ENCODE assay signal across 9 cellular contexts in genomic region chr11:118263694-118264567, GRCh38. TPM values are rescaled to one million over a fixed set of nuclear protein-coding genes. Genes with fewer than 3 reads are reported as not detected.
DNase-seq lines count a peak whose midpoint lies in the region; ATAC-seq, FAIRE-seq and TF ChIP-seq lines count a peak whose summit lies in the region.
"Had no signal": no experiment of that assay in that cellular context is flagged by ENCODE, and none has a peak within 500 bp of the region (broad histone marks: within the 10 kb centered on the region; RNA-seq: fewer than 3 reads in every experiment).

Gene MPZL2 (minus strand): TSS chr11:118264297. CDS start chr11:118264153, 144 bp downstream.

- H3K27ac ChIP-seq in WERI-Rb-1 (no peak within 1 kb of the TSS), foreskin keratinocyte (peak within 1 kb of the TSS; percentile 86), ovary (no peak within 1 kb of the TSS)

- TF ChIP-seq CTCF in WERI-Rb-1 (IDR thresholded peaks at IDR 0.05; ENCODE audit: low read depth, low read length) (peak; percentile 2; the same call in 1 of the 2 replicates), foreskin keratinocyte (conservative IDR thresholded peaks at IDR 0.05) (peak; percentile 54), ovary (IDR thresholded peaks at IDR 0.05) (no peak)

- TF ChIP-seq POLR2A in ovary (IDR thresholded peaks at IDR 0.05) = no peak

- no peaks in the 10 kb centered on the region for H3K36me3 ChIP-seq in WERI-Rb-1
- no peaks in the 10 kb centered on the region for H3K36me3 ChIP-seq in ovary

- peak; percentile 96 for ATAC-seq in foreskin keratinocyte
- no peak for ATAC-seq in GM18867 (IDR thresholded peaks at IDR 0.05; ENCODE audit: unreplicated experiment)

- no peak within 1 kb of the TSS for H3K4me3 ChIP-seq in WERI-Rb-1 (ENCODE audit: low read depth, low read length)
- peak within 1 kb of the TSS; percentile 32 for H3K4me3 ChIP-seq in ovary

- H3K9me3 ChIP-seq in WERI-Rb-1 (ENCODE audit: severe bottlenecking) (no peaks in the 10 kb centered on the region), ovary (no peaks in the 10 kb centered on the region)

- WGBS in ovary, 3 donors = 6 to 9% (median 6%) methylated on average over 19 of the region's 19 CpGs

- no peaks in the 10 kb centered on the region for H3K27me3 ChIP-seq in WERI-Rb-1 (ENCODE audit: insufficient read depth, low read depth, severe bottlenecking)
- H3K27me3 ChIP-seq in foreskin keratinocyte = no peaks in the 10 kb centered on the region
- H3K27me3 ChIP-seq in ovary = no peaks in the 10 kb centered on the region

- intact Hi-C loops in ovary (cut with DNase I) = no loop called here

- no peak for TF ChIP-seq EP300 in ovary (IDR thresholded peaks at IDR 0.05)

- DNase-seq in NCI-H510A treated with DMSO at 0.1 percent for 48 hours (lab: John Stamatoyannopoulos, UW) (peak; percentile 63), NCI-H510A (lab: John Stamatoyannopoulos, UW) (no peak), WERI-Rb-1 (peak; percentile 15), foreskin keratinocyte (peak; percentile 94 to 97), ovary (no peak), GM19239 (ENCODE audit: insufficient read length, low spot score) (no peak), nucleus accumbens (lab: John Stamatoyannopoulos, UW) (no peak)

- H3K4me1 ChIP-seq in foreskin keratinocyte (peaks cover 5% of the 10 kb centered on the region), ovary (ENCODE audit: insufficient read depth) (no peaks in the 10 kb centered on the region)

- no peak for FAIRE-seq in GM19239 (lab: Jason Lieb, UNC)
- FAIRE-seq: TTC549 had no signal

RNA-seq across cellular contexts. Expression of gene MPZL2, which starts in this region (rescaled TPM):
- total RNA-seq in foreskin keratinocyte (50.1 and 62.0 TPM in 2 replicates), ovary (10 to 100 TPM in 4 of 7 donors, 1 to 10 TPM in 3; 4.4 to 42.5 (median 13.2) TPM)
- polyA plus RNA-seq in foreskin keratinocyte (25.3 and 34.0 TPM in 2 replicates), ovary (1 to 10 TPM; 5.7 to 9.6 TPM)

Comparison
In these comparisons a context has a peak if more than half of its experiments do, and no peak if none do; other contexts are left out.
1. DNase-seq: peak in NCI-H510A treated with DMSO at 0.1 percent for 48 hours (single experiment), WERI-Rb-1 (single experiment) and foreskin keratinocyte (2 of 2); none in NCI-H510A (single experiment), ovary (0 of 5), GM19239 (single experiment) and nucleus accumbens (0 of 56).
2. CTCF ChIP-seq: peak in WERI-Rb-1 (single experiment) and foreskin keratinocyte (single experiment); none in ovary (0 of 3).